ENCODE assay signal across 26 cellular contexts in genomic region chr7:69341288-69341687, GRCh38.
"Had no signal": no experiment of that assay in that cellular context is flagged by ENCODE, and none has a peak within 500 bp of the region (broad histone marks: within the 10 kb centered on the region; RNA-seq: fewer than 3 reads in every experiment).

No MANE protein-coding gene starts in this region.

- DNase-seq: stimulated activated CD4-positive, alpha-beta T cell treated with anti-CD3 and anti-CD28 coated beads, Interleukin-2, amount 100 ng/mL, for 24 hours; stimulated activated CD4-positive, alpha-beta T cell treated with anti-CD3 and anti-CD28 coated beads, Interleukin-2, amount 100 ng/mL, for 48 hours; stimulated activated CD4-positive, alpha-beta T cell treated with anti-CD3 and anti-CD28 coated beads, Interleukin-4, amount 100 ng/mL, for 1 hour; stimulated activated CD4-positive, alpha-beta T cell treated with anti-CD3 and anti-CD28 coated beads, Interleukin-4, amount 100 ng/mL, for 24 hours; stimulated activated CD4-positive, alpha-beta T cell treated with anti-CD3 and anti-CD28 coated beads, Interleukin-4, amount 100 ng/mL, for 4 hours; stimulated activated CD8-positive, alpha-beta memory T cell treated with anti-CD3 and anti-CD28 coated beads, Interleukin-4, amount 100 ng/mL, for 48 hours; stimulated activated naive B cell treated with anti-CD40 and anti-IgM and Interleukin-4, amounts not matched to agents 10 μg/mL and 1 μg/mL and 100 μg/mL, for 72 hours; stimulated activated naive CD4-positive, alpha-beta T cell; stimulated activated naive CD4-positive, alpha-beta T cell treated with Interleukin-2 at 50 U/mL for 16 hours; stimulated activated naive CD8-positive, alpha-beta T cell treated with anti-CD3 and anti-CD28 coated beads, Interleukin-15, amount 100 ng/mL, for 72 hours; stimulated activated naive CD8-positive, alpha-beta T cell treated with anti-CD3 and anti-CD28 coated beads, Interleukin-15, Interleukin-2, amounts not matched to agents 100 U/mL and 50 U/mL, for 24 hours; stomach; substantia nigra; testis; thyroid gland; tibial artery; transverse colon; upper lobe of left lung; upper lobe of right lung; uterus had no signal

- ATAC-seq: stimulated activated effector memory CD8-positive, alpha-beta T cell treated with anti-CD3 and anti-CD28 coated beads, Interleukin-12 subunit alpha, Interleukin-12 subunit beta, amount 100 ng/mL, for 72 hours; stimulated activated memory B cell treated with anti-CD40 and anti-IgM and Interleukin-4, amounts not matched to agents 10 μg/mL and 1 μg/mL and 100 μg/mL, for 72 hours; stimulated activated naive B cell treated with anti-CD40 and anti-IgM and Interleukin-4, amounts not matched to agents 10 μg/mL and 1 μg/mL and 100 μg/mL, for 72 hours; stimulated activated naive CD8-positive, alpha-beta T cell treated with anti-CD3 and anti-CD28 coated beads, Interleukin-15, amount 100 ng/mL, for 72 hours; stimulated activated naive CD8-positive, alpha-beta T cell treated with anti-CD3 and anti-CD28 coated beads, Interleukin-15, Interleukin-2, amounts not matched to agents 100 U/mL and 50 U/mL, for 24 hours; upper lobe of right lung had no signal

- H3K36me3 ChIP-seq: stomach, suprapubic skin, thyroid gland, tibial artery, tibial nerve, transverse colon, upper lobe of left lung, upper lobe of right lung, uterus, vagina had no signal

- FAIRE-seq: urothelium cell line had no signal

- H3K27ac ChIP-seq: stomach, suprapubic skin, testis, thyroid gland, tibial artery, tibial nerve, transverse colon, upper lobe of left lung, upper lobe of right lung, uterus, vagina had no signal

- H3K4me1 ChIP-seq: stomach, suprapubic skin, testis, thyroid gland, tibial artery, tibial nerve, transverse colon, upper lobe of left lung, upper lobe of right lung, uterus, vagina had no signal

- H3K27me3 ChIP-seq: stomach, testis, thyroid gland, tibial nerve, transverse colon, upper lobe of left lung, upper lobe of right lung, uterus, vagina had no signal

- H3K4me3 ChIP-seq: stomach, suprapubic skin, testis, thyroid gland, tibial artery, tibial nerve, transverse colon, upper lobe of left lung, upper lobe of right lung, uterus, vagina had no signal

- H3K9me3 ChIP-seq: suprapubic skin, testis, thyroid gland, upper lobe of left lung, upper lobe of right lung, uterus, vagina had no signal
